8 cellular contexts compared by ENCODE assay signal in the genomic region with DNA sequence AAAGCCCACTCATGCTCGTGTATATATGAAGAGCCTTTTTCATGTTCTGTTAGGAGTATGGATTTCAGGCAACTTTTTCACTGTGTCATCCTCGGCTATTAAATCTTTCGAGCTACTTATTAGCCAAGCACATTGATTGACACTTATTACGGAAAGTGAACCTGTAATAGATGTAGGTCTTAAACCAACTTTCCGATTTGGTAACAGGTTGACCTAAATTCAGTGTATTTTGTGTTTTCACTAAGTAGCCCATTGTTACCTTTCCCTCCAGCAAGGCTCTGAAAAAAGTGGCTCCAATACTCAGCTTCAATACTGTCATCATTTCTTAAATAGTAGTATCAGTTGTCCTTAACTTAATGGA. TPM values are rescaled to one million over a fixed set of nuclear protein-coding genes. Genes with fewer than 3 reads are reported as not detected.
DNase-seq lines count a peak whose midpoint lies in the region; ATAC-seq and TF ChIP-seq lines count a peak whose summit lies in the region.

No MANE protein-coding gene starts in this region.

- H3K9me3 Mint-ChIP-seq in CD8-positive, alpha-beta memory T cell: no peaks in the 10 kb centered on the region

- 20 to 28% (median 28%) methylated on average over 5 of the region's 5 CpGs for WGBS in ovary, 3 donors

- peaks cover 3 to 22% (median 4%) of the 10 kb centered on the region in 3 donors for H3K36me3 Mint-ChIP-seq in CD8-positive, alpha-beta memory T cell

- no peaks in the 10 kb centered on the region for H3K27me3 ChIP-seq in CD8-positive, alpha-beta memory T cell (ENCODE audit: insufficient read depth, low read length, poor library complexity, severe bottlenecking)
- H3K27me3 ChIP-seq in endocrine pancreas (ENCODE audit: control insufficient read depth, insufficient read depth, low read length): no peaks in the 10 kb centered on the region
- no peaks in the 10 kb centered on the region for H3K27me3 ChIP-seq in ovary

- CTCF ChIA-PET in CD8-positive, alpha-beta memory T cell (lab: Charles Lee): interaction anchor here (1.0 kb wide), 1 partner anchor 11 kb away, joined by 3 read pairs; no protein-coding TSS in a partner anchor

- TF ChIP-seq CTCF in NB4 (IDR thresholded peaks at IDR 0.05; ENCODE audit: low read depth, low read length) (no peak), ovary (IDR thresholded peaks at IDR 0.05) (no peak)

- peak overlapping the region; percentile 72 for H3K4me3 ChIP-seq in CD8-positive, alpha-beta memory T cell (ENCODE audit: low read length)
- peak overlapping the region; percentile 81 for H3K4me3 ChIP-seq in NB4 (ENCODE audit: low read depth, low read length)
- peak overlapping the region; percentile 99 for H3K4me3 ChIP-seq in endocrine pancreas (ENCODE audit: control insufficient read depth, insufficient read depth, low read length)
- H3K4me3 ChIP-seq in ovary: peak overlapping the region; percentile 96

- no peak for TF ChIP-seq EP300 in ovary (IDR thresholded peaks at IDR 0.05)

- ATAC-seq in HG02840 (IDR thresholded peaks at IDR 0.05; ENCODE audit: low FRiP score, unreplicated experiment): no peak
- ATAC-seq in GM19452 (IDR thresholded peaks at IDR 0.05; ENCODE audit: unreplicated experiment): no peak

- peaks cover 38 to 56% (median 52%) of the 10 kb centered on the region in 3 donors for H3K4me1 Mint-ChIP-seq in CD8-positive, alpha-beta memory T cell

- no peaks in the 10 kb centered on the region for H3K27me3 Mint-ChIP-seq in CD8-positive, alpha-beta memory T cell

- peak overlapping the region; percentile 91 to 100 (median 99) for H3K4me3 Mint-ChIP-seq in CD8-positive, alpha-beta memory T cell

- intact Hi-C loops in ovary (cut with DNase I): no loop called here

- POLR2A ChIA-PET in CD8-positive, alpha-beta memory T cell (lab: Charles Lee): interaction anchor here (2.4 kb wide), 2 partner anchors 29 to 126 kb away, joined by 12 to 18 read pairs; a partner anchor contains a TSS

- H3K27ac Mint-ChIP-seq in CD8-positive, alpha-beta memory T cell: peak overlapping the region; percentile 90 to 100 (median 98)

- H3K27ac ChIP-seq in CD8-positive, alpha-beta memory T cell (ENCODE audit: low read depth, low read length): peak overlapping the region; percentile 82
- peak overlapping the region in 1 of 2 donors; percentile 95 for H3K27ac ChIP-seq in ovary

- no peak overlapping the region for H3K9ac ChIP-seq in endocrine pancreas (ENCODE audit: control insufficient read depth, insufficient read depth, low read length)

- H3K36me3 ChIP-seq in CD8-positive, alpha-beta memory T cell (ENCODE audit: insufficient read depth, low read length): no peaks in the 10 kb centered on the region
- H3K36me3 ChIP-seq in endocrine pancreas (ENCODE audit: control insufficient read depth, insufficient read depth, low read length) (no peaks in the 10 kb centered on the region), ovary (no peaks in the 10 kb centered on the region)

- no peaks in the 10 kb centered on the region for H3K9me3 ChIP-seq in CD8-positive, alpha-beta memory T cell (ENCODE audit: low read length)
- H3K9me3 ChIP-seq in endocrine pancreas (ENCODE audit: control insufficient read depth, low read length) (no peaks in the 10 kb centered on the region), ovary (no peaks in the 10 kb centered on the region)

- no peak for TF ChIP-seq POLR2A in NB4 (IDR thresholded peaks at IDR 0.05; ENCODE audit: extremely low read depth, insufficient read length)
- no peak for TF ChIP-seq POLR2A in ovary (IDR thresholded peaks at IDR 0.05)

- peaks cover 23% of the 10 kb centered on the region for H3K4me1 ChIP-seq in CD8-positive, alpha-beta memory T cell (ENCODE audit: insufficient read depth, low read length)
- H3K4me1 ChIP-seq in endocrine pancreas (ENCODE audit: control insufficient read depth, insufficient read depth, low read length) (peaks cover 4% of the 10 kb centered on the region), ovary (ENCODE audit: insufficient read depth) (peaks cover 7% of the 10 kb centered on the region)

- no peak for DNase-seq in CD8-positive, alpha-beta memory T cell
- DNase-seq in NB4 (ENCODE audit: low read depth) (no peak), ovary (no peak), NCI-H748 treated with DMSO at 0.1 percent for 48 hours (lab: John Stamatoyannopoulos, UW) (no peak), HuH-7.5 (ENCODE audit: low spot score) (no peak)

RNA-seq across cellular contexts. Expression of a gene that starts 1.7 kb away (rescaled TPM):
- total RNA-seq in CD8-positive, alpha-beta memory T cell: 10 to 100 TPM; 81.2 to 85.4 TPM
- 38.0 TPM for polyA plus RNA-seq in CD8-positive, alpha-beta memory T cell
- 10 to 100 TPM; 24.2 to 57.3 (median 44.2) TPM for total RNA-seq in ovary
- polyA plus RNA-seq in ovary: 10 to 100 TPM; 17.0 to 59.5 TPM

RNA-seq across cellular contexts. Expression of a gene that starts 29.2 kb away (rescaled TPM):
- total RNA-seq in CD8-positive, alpha-beta memory T cell: 10 to 100 TPM; 49.0 to 50.5 TPM
- 38.7 TPM for polyA plus RNA-seq in CD8-positive, alpha-beta memory T cell
- 10 to 100 TPM in 6 of 7 donors, 1 to 10 TPM in 1; 9.4 to 21.5 (median 17.8) TPM for total RNA-seq in ovary
- polyA plus RNA-seq in ovary: 10 to 100 TPM; 10.5 to 22.4 TPM

RNA-seq across cellular contexts. Expression of a gene that starts 29.3 kb away (rescaled TPM):
- 1 to 10 TPM; 7.3 to 7.4 TPM for total RNA-seq in CD8-positive, alpha-beta memory T cell
- 7.4 TPM for polyA plus RNA-seq in CD8-positive, alpha-beta memory T cell
- 1 to 10 TPM in 6 of 7 donors, under 1 TPM in 1; 0.83 to 2.8 (median 1.6) TPM for total RNA-seq in ovary
- polyA plus RNA-seq in ovary: 1 to 10 TPM; 2.0 to 4.8 TPM
